ENCODE assay signal across 12 cellular contexts in genomic region chr7:100680589-100681271, GRCh38. TPM values are rescaled to one million over a fixed set of nuclear protein-coding genes. Genes with fewer than 3 reads are reported as not detected.
DNase-seq lines count a peak whose midpoint lies in the region; ATAC-seq, FAIRE-seq and TF ChIP-seq lines count a peak whose summit lies in the region.
"Had no signal": no experiment of that assay in that cellular context is flagged by ENCODE, and none has a peak within 500 bp of the region (broad histone marks: within the 10 kb centered on the region; RNA-seq: fewer than 3 reads in every experiment).

No MANE protein-coding gene starts in this region.

- no peak for FAIRE-seq in GM12891 (lab: Jason Lieb, UNC)
- FAIRE-seq: TTC549 had no signal

- H3K4me1 ChIP-seq in gastroesophageal sphincter, result peaks cover 0 to 53% (median 24%) of the 10 kb centered on the region in 3 donors

- intact Hi-C loops in sciatic nerve (cut with DNase I), result no loop called here

- peak; percentile 19 for DNase-seq in GM12891 (ENCODE audit: insufficient read length, low spot score)
- DNase-seq in NB4 (ENCODE audit: low read depth), result peak; percentile 57
- no peak for DNase-seq in sciatic nerve (ENCODE audit: low spot score)
- no peak for DNase-seq in NCI-H69 (lab: John Stamatoyannopoulos, UW)
- DNase-seq: activated gamma-delta T cell; stimulated activated CD4-positive, alpha-beta T cell treated with anti-CD3 and anti-CD28 coated beads, Interleukin-4, amount 100 ng/mL, for 4 hours; upper lobe of right lung had no signal

- TF ChIP-seq CTCF in NB4 (IDR thresholded peaks at IDR 0.05; ENCODE audit: low read depth, low read length), result no peak
- no peak for TF ChIP-seq CTCF in gastroesophageal sphincter (IDR thresholded peaks at IDR 0.05)

- no peaks in the 10 kb centered on the region for H3K9me3 ChIP-seq in gastroesophageal sphincter
- H3K9me3 ChIP-seq: upper lobe of right lung had no signal

- WGBS in gastroesophageal sphincter (ENCODE audit: low coverage in 1 of 2), 2 donors, result 90% methylated on average over 3 of the region's 17 CpGs; no CpG with 5 or more reads in 1 of the 2 donors

- H3K27me3 ChIP-seq in gastroesophageal sphincter, result no peaks in the 10 kb centered on the region
- H3K27me3 ChIP-seq: upper lobe of right lung had no signal

- peaks cover 0 to 92% of the 10 kb centered on the region in 2 donors for H3K36me3 ChIP-seq in gastroesophageal sphincter

- TF ChIP-seq POLR2A in GM12891 (IDR thresholded peaks at IDR 0.05; ENCODE audit: low read depth, low read length) (0 out of 2 replicates have a peak, but pooled peaks have one; percentile 50), NB4 (IDR thresholded peaks at IDR 0.05; ENCODE audit: extremely low read depth, insufficient read length) (peak; percentile 6), gastroesophageal sphincter (IDR thresholded peaks at IDR 0.05) (no peak)

- peak overlapping the region in 3 of 4 donors; percentile 76 to 99 (median 81) for H3K27ac ChIP-seq in gastroesophageal sphincter

- H3K4me3 ChIP-seq in NB4 (ENCODE audit: low read depth, low read length), result no peak overlapping the region
- no peak overlapping the region for H3K4me3 ChIP-seq in gastroesophageal sphincter
- H3K4me3 ChIP-seq: upper lobe of right lung had no signal

- ATAC-seq in gastroesophageal sphincter (peak; percentile 1), sciatic nerve (peak; percentile 19), GM21360 (IDR thresholded peaks at IDR 0.05; ENCODE audit: unreplicated experiment) (no peak), HG03280 (IDR thresholded peaks at IDR 0.05; ENCODE audit: unreplicated experiment) (no peak)

- no peak for TF ChIP-seq EP300 in gastroesophageal sphincter (IDR thresholded peaks at IDR 0.05)

TF ChIP-seq in GM12891, 5 proteins besides CTCF, POLR2A, EP300 and RAD21:
- TF ChIP-seq TAF1 (IDR thresholded peaks at IDR 0.05; ENCODE audit: low read depth, low read length) (no peak), POLR2AphosphoS5 (IDR thresholded peaks at IDR 0.05; ENCODE audit: low read depth, low read length) (no peak), POU2F2 (IDR thresholded peaks at IDR 0.05; ENCODE audit: low read depth, low read length) (no peak), SPI1 (IDR thresholded peaks at IDR 0.05; ENCODE audit: low read depth, low read length) (no peak), PAX5 (IDR thresholded peaks at IDR 0.05; ENCODE audit: insufficient read depth, low read length, severe bottlenecking) (no peak)

RNA-seq across cellular contexts. Expression of gene GNB2, which starts 7.2 kb away (rescaled TPM):
- 97.5 TPM for polyA plus RNA-seq in GM12891 (2012; ENCODE audit: low read depth, missing spikeins)
- total RNA-seq in gastroesophageal sphincter, result 100 to 1,000 TPM; 124 to 217 (median 162) TPM
- total RNA-seq in sciatic nerve, result 179 TPM

RNA-seq across cellular contexts. Expression of gene GIGYF1, which starts 13.3 kb away (rescaled TPM):
- 19.0 TPM for polyA plus RNA-seq in GM12891 (2012; ENCODE audit: low read depth, missing spikeins)
- total RNA-seq in gastroesophageal sphincter (10 to 100 TPM; 20.4 to 43.3 (median 31.0) TPM), sciatic nerve (58.8 TPM)

RNA-seq across cellular contexts. Expression of gene ACTL6B, which starts 24.5 kb away (rescaled TPM):
- polyA plus RNA-seq in GM12891 (2012; ENCODE audit: low read depth, missing spikeins), result not detected
- total RNA-seq in gastroesophageal sphincter (1 to 10 TPM in 1 of 4 donors, not detected in 3; 2.2 TPM), sciatic nerve (not detected)
- total RNA-seq: dermis microvascular lymphatic vessel endothelial cell, upper lobe of right lung had no signal

RNA-seq across cellular contexts. Expression of gene POP7, which starts 25.2 kb away (rescaled TPM):
- 54.4 TPM for polyA plus RNA-seq in GM12891 (2012; ENCODE audit: low read depth, missing spikeins)
- 10 to 100 TPM; 31.4 to 40.6 (median 33.2) TPM for total RNA-seq in gastroesophageal sphincter
- total RNA-seq in sciatic nerve, result 16.6 TPM

RNA-seq across cellular contexts. Expression of gene TFR2, which starts 39.4 kb away (rescaled TPM):
- polyA plus RNA-seq in GM12891 (2012; ENCODE audit: low read depth, missing spikeins), result 2.1 TPM
- total RNA-seq in gastroesophageal sphincter (1 to 10 TPM in 1 of 4 donors, not detected in 3; 1.6 TPM), sciatic nerve (1.2 TPM)

Comparison
In these comparisons a context has a peak if more than half of its experiments do, and no peak if none do; other contexts are left out.
1. DNase-seq: peak in GM12891 (single experiment) and NB4 (single experiment); none in sciatic nerve (single experiment) and NCI-H69 (single experiment).
2. POLR2A ChIP-seq: peak in GM12891 (single experiment) and NB4 (single experiment); none in gastroesophageal sphincter (0 of 2).
3. ATAC-seq: peak in gastroesophageal sphincter (single experiment) and sciatic nerve (single experiment); none in GM21360 (single experiment) and HG03280 (single experiment).